ENCODE assay signal across 8 cellular contexts in genomic region chr3:81490541-81491288, GRCh38.
DNase-seq lines count a peak whose midpoint lies in the region; ATAC-seq and TF ChIP-seq lines count a peak whose summit lies in the region.

No MANE protein-coding gene starts in this region.

- H3K27ac ChIP-seq in spleen: no peak overlapping the region

- DNase-seq in A172 (ENCODE audit: low spot score) (peak; percentile 88), NCI-H2029 (lab: John Stamatoyannopoulos, UW) (peak; percentile 63), T1000 (lab: John Stamatoyannopoulos, UW) (peak; percentile 36), astrocyte of the hippocampus (ENCODE audit: low read depth, low spot score) (peak; percentile 88), iPS DF 4.7 (ENCODE audit: extremely low read depth, low spot score) (peak; percentile 90), spleen (no peak)

- intact Hi-C loops in spleen (cut with DNase I; ENCODE audit: low total_unique reads): no loop called here

- H3K9me3 ChIP-seq in spleen: no peaks in the 10 kb centered on the region

- H3K36me3 ChIP-seq in spleen: peaks cover 0 to 3% (median 0%) of the 10 kb centered on the region in 6 donors

- no peak overlapping the region for H3K4me3 ChIP-seq in spleen

- WGBS in spleen, 5 donors: 47 to 51% (median 51%) methylated on average over 7 of the region's 7 CpGs

- peak; percentile 81 for ATAC-seq in GM18505 (IDR thresholded peaks at IDR 0.05; ENCODE audit: unreplicated experiment)
- ATAC-seq in HG02943 (IDR thresholded peaks at IDR 0.05; ENCODE audit: low read depth, unreplicated experiment): peak; percentile 86

- TF ChIP-seq CTCF in spleen (IDR thresholded peaks at IDR 0.05 in 8 of 11, conservative IDR thresholded peaks at IDR 0.05 in 3 of 11): peak; percentile 28 to 77 (median 72)

- H3K4me1 ChIP-seq in spleen: no peaks in the 10 kb centered on the region

- H3K27me3 ChIP-seq in spleen (replicated peaks in 1 of 7): no peaks in the 10 kb centered on the region

- TF ChIP-seq POLR2A in GM18505 (IDR thresholded peaks at IDR 0.05; ENCODE audit: borderline replicate concordance, extremely low read depth, insufficient read depth, insufficient read length): no peak
- TF ChIP-seq POLR2A in spleen (IDR thresholded peaks at IDR 0.05): no peak
